In the genomic region with DNA sequence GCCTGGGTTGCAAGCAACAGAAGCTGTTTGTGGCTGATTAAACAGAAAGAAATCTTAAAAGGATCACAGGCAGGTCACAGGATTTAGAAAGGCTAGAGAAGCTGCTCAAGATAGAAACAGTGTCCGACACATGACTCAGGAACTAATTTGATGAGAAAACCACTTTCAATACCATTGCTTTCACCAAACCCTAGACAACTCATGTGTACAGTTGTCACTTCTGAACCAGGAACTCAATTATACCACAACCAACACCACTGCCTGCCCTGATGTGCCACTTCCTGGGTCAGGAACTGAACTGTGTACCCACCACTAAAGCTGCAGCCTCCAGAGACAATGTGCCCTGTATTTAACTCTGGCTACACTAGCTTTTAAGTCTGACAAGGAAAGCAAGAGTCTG, we compare ENCODE assay signal across 3 cellular contexts.
TF ChIP-seq lines count a peak whose summit lies in the region.

No MANE protein-coding gene starts in this region.

TF ChIP-seq in IMR-90, 13 proteins besides CTCF, POLR2A, EP300 and RAD21:
- TF ChIP-seq CHD1 (IDR thresholded peaks at IDR 0.05; ENCODE audit: low read depth, low read length) (no peak), MAZ (IDR thresholded peaks at IDR 0.05; ENCODE audit: borderline replicate concordance, low read depth, low read length) (no peak), RFX5 (IDR thresholded peaks at IDR 0.05; ENCODE audit: low read depth, low read length) (no peak), SMC3 (IDR thresholded peaks at IDR 0.05; ENCODE audit: low read depth, low read length) (no peak), BHLHE40 (IDR thresholded peaks at IDR 0.05; ENCODE audit: low read depth, low read length) (no peak), MAFK (IDR thresholded peaks at IDR 0.05; ENCODE audit: low read depth, low read length) (no peak), CEBPB (IDR thresholded peaks at IDR 0.05; ENCODE audit: low read depth, low read length) (no peak), NFE2L2 (IDR thresholded peaks at IDR 0.05; ENCODE audit: low read depth, low read length) (no peak), RCOR1 (IDR thresholded peaks at IDR 0.05; ENCODE audit: insufficient replicate concordance, low read length) (no peak), MXI1 (IDR thresholded peaks at IDR 0.05; ENCODE audit: borderline replicate concordance, low read depth, low read length) (no peak), FOS (IDR thresholded peaks at IDR 0.05; ENCODE audit: low read depth, low read length) (no peak)
- TF ChIP-seq, protein P1, sequence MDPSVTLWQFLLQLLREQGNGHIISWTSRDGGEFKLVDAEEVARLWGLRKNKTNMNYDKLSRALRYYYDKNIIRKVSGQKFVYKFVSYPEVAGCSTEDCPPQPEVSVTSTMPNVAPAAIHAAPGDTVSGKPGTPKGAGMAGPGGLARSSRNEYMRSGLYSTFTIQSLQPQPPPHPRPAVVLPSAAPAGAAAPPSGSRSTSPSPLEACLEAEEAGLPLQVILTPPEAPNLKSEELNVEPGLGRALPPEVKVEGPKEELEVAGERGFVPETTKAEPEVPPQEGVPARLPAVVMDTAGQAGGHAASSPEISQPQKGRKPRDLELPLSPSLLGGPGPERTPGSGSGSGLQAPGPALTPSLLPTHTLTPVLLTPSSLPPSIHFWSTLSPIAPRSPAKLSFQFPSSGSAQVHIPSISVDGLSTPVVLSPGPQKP (IDR thresholded peaks at IDR 0.05; ENCODE audit: borderline replicate concordance, low read depth, low read length) = no peak
- TF ChIP-seq, protein P2, sequence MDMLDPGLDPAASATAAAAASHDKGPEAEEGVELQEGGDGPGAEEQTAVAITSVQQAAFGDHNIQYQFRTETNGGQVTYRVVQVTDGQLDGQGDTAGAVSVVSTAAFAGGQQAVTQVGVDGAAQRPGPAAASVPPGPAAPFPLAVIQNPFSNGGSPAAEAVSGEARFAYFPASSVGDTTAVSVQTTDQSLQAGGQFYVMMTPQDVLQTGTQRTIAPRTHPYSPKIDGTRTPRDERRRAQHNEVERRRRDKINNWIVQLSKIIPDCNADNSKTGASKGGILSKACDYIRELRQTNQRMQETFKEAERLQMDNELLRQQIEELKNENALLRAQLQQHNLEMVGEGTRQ (IDR thresholded peaks at IDR 0.05; ENCODE audit: low read depth, low read length) = no peak

TF ChIP-seq in K562, 482 proteins besides CTCF, POLR2A, EP300 and RAD21:
- TF ChIP-seq FOXJ3 (CRISPR knock-in tag; IDR thresholded peaks at IDR 0.05) (no peak), ZBTB17 (CRISPR knock-in tag; IDR thresholded peaks at IDR 0.05) (peak; percentile 59; the same call in 1 of the 2 replicates)
TF ChIP-seq in K562: peak in this region for 1.

TF ChIP-seq in SK-N-SH, 30 proteins besides CTCF, POLR2A, EP300 and RAD21:
- no peak for TF ChIP-seq POLR2AphosphoS5 (IDR thresholded peaks at IDR 0.05; ENCODE audit: low read depth, low read length)
- no peak for TF ChIP-seq YY1 (IDR thresholded peaks at IDR 0.05; ENCODE audit: low read depth)
- TF ChIP-seq MXI1 (IDR thresholded peaks at IDR 0.05; ENCODE audit: low read depth, low read length) = no peak
- TF ChIP-seq, protein P3, sequence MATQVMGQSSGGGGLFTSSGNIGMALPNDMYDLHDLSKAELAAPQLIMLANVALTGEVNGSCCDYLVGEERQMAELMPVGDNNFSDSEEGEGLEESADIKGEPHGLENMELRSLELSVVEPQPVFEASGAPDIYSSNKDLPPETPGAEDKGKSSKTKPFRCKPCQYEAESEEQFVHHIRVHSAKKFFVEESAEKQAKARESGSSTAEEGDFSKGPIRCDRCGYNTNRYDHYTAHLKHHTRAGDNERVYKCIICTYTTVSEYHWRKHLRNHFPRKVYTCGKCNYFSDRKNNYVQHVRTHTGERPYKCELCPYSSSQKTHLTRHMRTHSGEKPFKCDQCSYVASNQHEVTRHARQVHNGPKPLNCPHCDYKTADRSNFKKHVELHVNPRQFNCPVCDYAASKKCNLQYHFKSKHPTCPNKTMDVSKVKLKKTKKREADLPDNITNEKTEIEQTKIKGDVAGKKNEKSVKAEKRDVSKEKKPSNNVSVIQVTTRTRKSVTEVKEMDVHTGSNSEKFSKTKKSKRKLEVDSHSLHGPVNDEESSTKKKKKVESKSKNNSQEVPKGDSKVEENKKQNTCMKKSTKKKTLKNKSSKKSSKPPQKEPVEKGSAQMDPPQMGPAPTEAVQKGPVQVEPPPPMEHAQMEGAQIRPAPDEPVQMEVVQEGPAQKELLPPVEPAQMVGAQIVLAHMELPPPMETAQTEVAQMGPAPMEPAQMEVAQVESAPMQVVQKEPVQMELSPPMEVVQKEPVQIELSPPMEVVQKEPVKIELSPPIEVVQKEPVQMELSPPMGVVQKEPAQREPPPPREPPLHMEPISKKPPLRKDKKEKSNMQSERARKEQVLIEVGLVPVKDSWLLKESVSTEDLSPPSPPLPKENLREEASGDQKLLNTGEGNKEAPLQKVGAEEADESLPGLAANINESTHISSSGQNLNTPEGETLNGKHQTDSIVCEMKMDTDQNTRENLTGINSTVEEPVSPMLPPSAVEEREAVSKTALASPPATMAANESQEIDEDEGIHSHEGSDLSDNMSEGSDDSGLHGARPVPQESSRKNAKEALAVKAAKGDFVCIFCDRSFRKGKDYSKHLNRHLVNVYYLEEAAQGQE (IDR thresholded peaks at IDR 0.05; ENCODE audit: low read depth, low read length) = no peak
- no peak for TF ChIP-seq MEF2A (IDR thresholded peaks at IDR 0.05; ENCODE audit: borderline replicate concordance, low read depth)
- no peak for TF ChIP-seq RXRA (IDR thresholded peaks at IDR 0.05; ENCODE audit: borderline replicate concordance, low read depth)
- TF ChIP-seq, protein P4, sequence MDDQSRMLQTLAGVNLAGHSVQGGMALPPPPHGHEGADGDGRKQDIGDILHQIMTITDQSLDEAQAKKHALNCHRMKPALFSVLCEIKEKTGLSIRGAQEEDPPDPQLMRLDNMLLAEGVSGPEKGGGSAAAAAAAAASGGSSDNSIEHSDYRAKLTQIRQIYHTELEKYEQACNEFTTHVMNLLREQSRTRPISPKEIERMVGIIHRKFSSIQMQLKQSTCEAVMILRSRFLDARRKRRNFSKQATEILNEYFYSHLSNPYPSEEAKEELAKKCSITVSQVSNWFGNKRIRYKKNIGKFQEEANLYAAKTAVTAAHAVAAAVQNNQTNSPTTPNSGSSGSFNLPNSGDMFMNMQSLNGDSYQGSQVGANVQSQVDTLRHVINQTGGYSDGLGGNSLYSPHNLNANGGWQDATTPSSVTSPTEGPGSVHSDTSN (IDR thresholded peaks at IDR 0.05) = no peak
- no peak for TF ChIP-seq ELF1 (IDR thresholded peaks at IDR 0.05)
- no peak for TF ChIP-seq TCF12 (IDR thresholded peaks at IDR 0.05)
- TF ChIP-seq, protein P5, sequence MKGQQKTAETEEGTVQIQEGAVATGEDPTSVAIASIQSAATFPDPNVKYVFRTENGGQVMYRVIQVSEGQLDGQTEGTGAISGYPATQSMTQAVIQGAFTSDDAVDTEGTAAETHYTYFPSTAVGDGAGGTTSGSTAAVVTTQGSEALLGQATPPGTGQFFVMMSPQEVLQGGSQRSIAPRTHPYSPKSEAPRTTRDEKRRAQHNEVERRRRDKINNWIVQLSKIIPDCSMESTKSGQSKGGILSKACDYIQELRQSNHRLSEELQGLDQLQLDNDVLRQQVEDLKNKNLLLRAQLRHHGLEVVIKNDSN (IDR thresholded peaks at IDR 0.05; ENCODE audit: borderline replicate concordance, low read depth) = no peak
- TF ChIP-seq RCOR1 (IDR thresholded peaks at IDR 0.05; ENCODE audit: low read length) = no peak
- TF ChIP-seq, protein P6, sequence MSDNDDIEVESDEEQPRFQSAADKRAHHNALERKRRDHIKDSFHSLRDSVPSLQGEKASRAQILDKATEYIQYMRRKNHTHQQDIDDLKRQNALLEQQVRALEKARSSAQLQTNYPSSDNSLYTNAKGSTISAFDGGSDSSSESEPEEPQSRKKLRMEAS (IDR thresholded peaks at IDR 0.05; ENCODE audit: low read depth) = no peak
- TF ChIP-seq CHD2 (IDR thresholded peaks at IDR 0.05; ENCODE audit: low read length, partially characterized antibody) = no peak
